Comparison of ENCODE assay signal across 21 cellular contexts in genomic region chr21:36773995-36774394, GRCh38.
"Had no signal": no experiment of that assay in that cellular context is flagged by ENCODE, and none has a peak within 500 bp of the region (broad histone marks: within the 10 kb centered on the region; RNA-seq: fewer than 3 reads in every experiment).

No MANE protein-coding gene starts in this region.

- H3K27ac Mint-ChIP-seq: activated CD4-positive, alpha-beta memory T cell treated with anti-CD3 and anti-CD28 coated beads for 36 hours; activated CD4-positive, alpha-beta T cell treated with anti-CD3 and anti-CD28 coated beads, Interleukin-2, amount 10 ng/mL, durations not matched to agents 7 days and 5 days; activated naive CD4-positive, alpha-beta T cell treated with anti-CD3 and anti-CD28 coated beads for 36 hours; activated naive CD8-positive, alpha-beta T cell; T-helper 17 cell had no signal

- H3K36me3 Mint-ChIP-seq: activated CD4-positive, alpha-beta memory T cell treated with anti-CD3 and anti-CD28 coated beads for 36 hours had no signal

- H3K27me3 Mint-ChIP-seq: activated CD4-positive, alpha-beta memory T cell treated with anti-CD3 and anti-CD28 coated beads for 36 hours; activated CD4-positive, alpha-beta T cell treated with anti-CD3 and anti-CD28 coated beads, Interleukin-2, amount 10 ng/mL, durations not matched to agents 7 days and 5 days; activated naive CD8-positive, alpha-beta T cell; activated T-helper 17 cell treated with anti-CD3 and anti-CD28 coated beads, Interleukin-2, amount 50 U/mL, for 72 hours; T-helper 17 cell had no signal

- DNase-seq: activated CD4-positive, alpha-beta memory T cell treated with anti-CD3 and anti-CD28 coated beads for 36 hours; activated CD4-positive, alpha-beta T cell treated with anti-CD3 and anti-CD28 coated beads, Interleukin-2, amount 10 ng/mL, durations not matched to agents 7 days and 5 days; activated CD4-positive, CD25-positive, alpha-beta regulatory T cell; activated CD8-positive, alpha-beta memory T cell treated with anti-CD3 and anti-CD28 coated beads for 24 hours; activated gamma-delta T cell; activated naive CD4-positive, alpha-beta T cell treated with anti-CD3 and anti-CD28 coated beads for 36 hours; activated T-cell treated with anti-CD3 and anti-CD28 coated beads, Interleukin-2, amount 50 U/mL, for 48 hours; Karpas-422; NCI-H1048; NCI-H1417; NCI-H1694; NCI-H2029 treated with DMSO at 0.1 percent for 48 hours; NCI-H345; NCI-H510A; NCI-H526 treated with DMSO at 0.1 percent for 48 hours; NCI-H82; Right ventricle myocardium superior; T-helper 17 cell; T-helper 9 cell had no signal

- H3K4me3 Mint-ChIP-seq: activated CD4-positive, alpha-beta memory T cell treated with anti-CD3 and anti-CD28 coated beads for 36 hours; activated CD4-positive, alpha-beta T cell treated with anti-CD3 and anti-CD28 coated beads, Interleukin-2, amount 10 ng/mL, durations not matched to agents 7 days and 5 days; activated naive CD4-positive, alpha-beta T cell treated with anti-CD3 and anti-CD28 coated beads for 36 hours; activated naive CD8-positive, alpha-beta T cell; activated T-helper 17 cell treated with anti-CD3 and anti-CD28 coated beads, Interleukin-2, amount 50 U/mL, for 72 hours; T-helper 17 cell had no signal

- H3K4me1 Mint-ChIP-seq: activated CD4-positive, alpha-beta T cell treated with anti-CD3 and anti-CD28 coated beads, Interleukin-2, amount 10 ng/mL, durations not matched to agents 7 days and 5 days had no signal

- ATAC-seq: activated T-helper 17 cell treated with anti-CD3 and anti-CD28 coated beads, Interleukin-2, amount 50 U/mL, for 72 hours; T-helper 17 cell had no signal

- H3K9me3 Mint-ChIP-seq: activated CD4-positive, alpha-beta memory T cell treated with anti-CD3 and anti-CD28 coated beads for 36 hours; activated CD4-positive, alpha-beta T cell treated with anti-CD3 and anti-CD28 coated beads, Interleukin-2, amount 10 ng/mL, durations not matched to agents 7 days and 5 days; activated naive CD4-positive, alpha-beta T cell treated with anti-CD3 and anti-CD28 coated beads for 36 hours; activated T-helper 17 cell treated with anti-CD3 and anti-CD28 coated beads, Interleukin-2, amount 50 U/mL, for 72 hours had no signal
